1 cellular context compared by ENCODE assay signal in the genomic region with DNA sequence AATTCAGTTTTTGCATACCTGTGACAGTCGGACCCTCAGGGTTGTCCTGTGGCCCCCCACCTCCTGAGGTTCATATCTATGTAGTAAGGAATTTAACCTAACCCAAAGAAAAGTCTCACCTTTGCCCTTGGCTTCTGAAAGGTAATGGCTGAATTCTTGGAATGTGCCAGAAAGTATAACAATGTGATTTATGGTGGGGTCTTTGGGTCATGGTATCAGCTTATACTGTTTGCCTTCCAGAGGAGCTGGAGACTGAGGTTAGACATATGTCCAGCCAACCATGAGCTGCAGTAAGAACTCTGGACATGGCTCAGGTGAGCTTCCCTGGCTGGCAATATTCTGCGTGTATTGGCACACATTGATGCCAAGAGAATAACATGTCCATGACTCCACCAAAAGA.
TF ChIP-seq lines count a peak whose summit lies in the region.

No MANE protein-coding gene starts in this region.

TF ChIP-seq in A549, 52 proteins besides CTCF, POLR2A, EP300 and RAD21:
- TF ChIP-seq MAFK (IDR thresholded peaks at IDR 0.05; ENCODE audit: partially characterized antibody): peak; percentile 1
- TF ChIP-seq NR3C1 (IDR thresholded peaks at IDR 0.05): no peak
